11 cellular contexts compared by ENCODE assay signal in the genomic region with DNA sequence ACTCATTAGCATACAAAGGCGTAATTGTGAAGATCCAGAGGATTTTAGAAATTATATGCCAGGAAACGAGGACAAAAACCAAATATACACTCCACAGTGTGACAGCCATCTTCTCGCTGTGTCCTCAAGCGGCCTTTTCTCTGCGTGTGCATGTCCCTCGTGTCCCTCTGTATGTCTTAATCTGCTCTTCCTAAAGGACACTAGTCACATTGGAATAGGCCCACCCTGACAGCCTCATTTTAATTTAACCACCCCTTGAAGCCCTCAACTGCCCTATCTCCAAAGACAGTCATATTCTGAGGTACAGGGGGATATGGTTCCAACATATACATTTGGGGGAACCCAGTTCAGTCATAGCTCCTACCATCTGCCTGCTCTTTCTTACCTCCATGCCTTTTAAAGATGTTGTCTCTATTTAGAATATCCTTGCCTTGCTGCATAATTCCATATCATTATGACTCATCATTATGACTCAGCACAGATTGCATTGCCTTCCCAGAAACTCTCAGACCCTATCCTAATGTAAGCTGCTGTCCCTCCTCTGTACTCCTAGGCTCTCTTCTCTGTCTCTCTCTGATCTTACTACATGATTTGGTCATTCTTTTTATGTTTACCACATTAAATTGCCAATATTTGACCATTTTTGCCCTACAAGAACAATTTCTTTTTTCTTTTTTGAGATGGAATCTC.
DNase-seq lines count a peak whose midpoint lies in the region; ATAC-seq and TF ChIP-seq lines count a peak whose summit lies in the region.
"Had no signal": no experiment of that assay in that cellular context is flagged by ENCODE, and none has a peak within 500 bp of the region (broad histone marks: within the 10 kb centered on the region; RNA-seq: fewer than 3 reads in every experiment).

No MANE protein-coding gene starts in this region.

- no peak overlapping the region for H3K4me3 ChIP-seq in psoas muscle
- H3K4me3 ChIP-seq in MG63 = no peak overlapping the region

- DNase-seq in ELR (ENCODE audit: low read depth) = peak; percentile 95
- DNase-seq in RPMI7951 (ENCODE audit: low read depth) = peak; percentile 91
- no peak for DNase-seq in psoas muscle
- no peak for DNase-seq in MG63
- no peak for DNase-seq in activated T-cell treated with anti-CD3 and anti-CD28 coated beads, Interleukin-2, amount 50 U/mL, for 48 hours
- DNase-seq: activated T-cell treated with anti-CD3 and anti-CD28 coated beads, Interleukin-2, amount 50 U/mL, for 1 hour; KBM-7 had no signal

- H3K27ac ChIP-seq in psoas muscle = peak overlapping the region; percentile 77
- H3K27ac ChIP-seq: parathyroid adenoma had no signal

- H3K9me3 ChIP-seq in psoas muscle (no peaks in the 10 kb centered on the region), MG63 (no peaks in the 10 kb centered on the region)

- intact Hi-C loops in psoas muscle (cut with DNase I) = no loop called here

- WGBS in psoas muscle, 3 donors = 90 to 98% (median 96%) methylated on average over 6 of the region's 6 CpGs

- H3K36me3 ChIP-seq in psoas muscle (ENCODE audit: insufficient read depth in 1 of 2, low read depth in 1 of 2) (no peaks in the 10 kb centered on the region), MG63 (peaks cover 7% of the 10 kb centered on the region; the same call in 1 of the 2 replicates)

- peaks cover 42% of the 10 kb centered on the region for H3K4me1 ChIP-seq in psoas muscle

- peak; percentile 80 for ATAC-seq in esophagus mucosa
- ATAC-seq in psoas muscle = peak; percentile 79 to 83 (median 80)
- no peak for ATAC-seq in HG02571 (IDR thresholded peaks at IDR 0.05; ENCODE audit: unreplicated experiment)
- no peak for ATAC-seq in HG03571 (IDR thresholded peaks at IDR 0.05; ENCODE audit: unreplicated experiment)

- H3K27me3 ChIP-seq in psoas muscle (ENCODE audit: insufficient read depth in 3 of 3, low read length in 2 of 3) = no peaks in the 10 kb centered on the region
- H3K27me3 ChIP-seq in MG63 = no peaks in the 10 kb centered on the region

- no peak for TF ChIP-seq CTCF in psoas muscle (IDR thresholded peaks at IDR 0.05)

Comparison
In these comparisons a context has a peak if more than half of its experiments do, and no peak if none do; other contexts are left out.
1. DNase-seq: peak in ELR (single experiment) and RPMI7951 (single experiment); none in psoas muscle (0 of 2), MG63 (single experiment) and activated T-cell treated with anti-CD3 and anti-CD28 coated beads, Interleukin-2, amount 50 U/mL, for 48 hours (0 of 2).
2. ATAC-seq: peak in esophagus mucosa (single experiment) and psoas muscle (4 of 4); none in HG02571 (single experiment) and HG03571 (single experiment).